8 cellular contexts compared by ENCODE assay signal in the genomic region with DNA sequence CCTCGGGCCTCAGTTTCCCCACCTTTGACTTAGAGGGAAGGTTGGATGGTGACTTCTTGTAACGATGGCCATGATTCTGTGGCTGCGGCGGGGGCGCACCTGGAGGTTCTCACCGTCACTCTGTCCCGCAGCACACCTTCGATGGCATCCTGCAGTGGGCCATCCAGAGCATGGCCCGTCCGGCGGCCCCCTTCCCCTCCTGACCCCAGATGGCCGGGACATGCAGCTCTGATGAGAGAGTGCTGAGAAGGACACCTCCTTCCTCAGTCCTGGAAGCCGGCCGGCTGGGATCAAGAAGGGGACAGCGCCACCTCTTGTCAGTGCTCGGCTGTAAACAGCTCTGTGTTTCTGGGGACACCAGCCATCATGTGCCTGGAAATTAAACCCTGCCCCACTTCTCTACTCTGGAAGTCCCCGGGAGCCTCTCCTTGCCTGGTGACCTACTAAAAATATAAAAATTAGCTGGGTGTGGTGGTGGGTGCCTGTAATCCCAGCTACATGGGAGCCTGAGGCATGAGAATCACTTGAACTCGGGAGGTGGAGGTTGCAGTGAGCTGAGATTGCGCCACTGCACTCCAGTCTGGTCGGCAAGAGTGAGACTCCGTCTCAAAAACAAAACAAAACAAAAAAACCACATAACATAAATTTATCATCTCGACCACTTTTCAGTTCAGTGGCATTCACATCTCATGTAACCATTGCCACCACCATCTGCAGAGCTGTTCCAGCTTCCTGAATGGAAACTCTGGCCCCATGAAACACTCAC. TPM values are rescaled to one million over a fixed set of nuclear protein-coding genes. Genes with fewer than 3 reads are reported as not detected.
DNase-seq lines count a peak whose midpoint lies in the region; ATAC-seq and TF ChIP-seq lines count a peak whose summit lies in the region.

No MANE protein-coding gene starts in this region.

- no peak overlapping the region for H3K4me3 ChIP-seq in WI38 (ENCODE audit: low read depth, low read length)

- in situ Hi-C loops in T47D (cut with HindIII; ENCODE audit: low pct_unique_long_range_greater_than_20kb, low sequenced_read_pairs) = no loop called here

- TF ChIP-seq CTCF in WI38 (IDR thresholded peaks at IDR 0.05; ENCODE audit: low read depth, low read length) = peak; percentile 73

- H3K4me3 Mint-ChIP-seq in immature natural killer cell = peak overlapping the region; percentile 10 to 70 (median 40)

- H3K9me3 Mint-ChIP-seq in immature natural killer cell = no peaks in the 10 kb centered on the region

- no peaks in the 10 kb centered on the region for H3K36me3 Mint-ChIP-seq in immature natural killer cell

- peaks cover 0 to 9% (median 6%) of the 10 kb centered on the region in 3 donors for H3K27me3 Mint-ChIP-seq in immature natural killer cell (ENCODE audit: low read depth in 3 of 3)

- DNase-seq in AG08395 (ENCODE audit: low spot score) (peak; percentile 95), NCI-H2227 (lab: John Stamatoyannopoulos, UW; ENCODE audit: unreplicated experiment) (peak; percentile 81), T47D (ENCODE audit: low read depth in 1 of 2, low spot score in 1 of 2) (peak; percentile 87 to 98), immature natural killer cell (peak; percentile 58 to 62 (median 59)), cortex of kidney (lab: John Stamatoyannopoulos, UW) (no peak)
- peak; percentile 50 to 60 for DNase-seq in stimulated activated CD4-positive, alpha-beta T cell treated with anti-CD3 and anti-CD28 coated beads, Interleukin-15, amount 100 ng/mL, for 1 hour (ENCODE audit: low read depth in 1 of 2, low spot score in 1 of 2)

- peak overlapping the region in 5 of 6 donors; percentile 15 to 76 (median 70) for H3K27ac Mint-ChIP-seq in immature natural killer cell

- H3K4me1 Mint-ChIP-seq in immature natural killer cell = peaks cover 28 to 32% of the 10 kb centered on the region in 2 donors

- ATAC-seq in GM21619 (IDR thresholded peaks at IDR 0.05; ENCODE audit: unreplicated experiment) = peak; percentile 27

RNA-seq across cellular contexts. Expression of gene PFKL, which starts 2.1 kb away (rescaled TPM):
- 10 to 100 TPM; 57.9 to 88.8 (median 84.6) TPM for polyA plus RNA-seq in immature natural killer cell

RNA-seq across cellular contexts. Expression of gene AIRE, which starts 12.0 kb away (rescaled TPM):
- polyA plus RNA-seq in immature natural killer cell = not detected

RNA-seq across cellular contexts. Expression of gene DNMT3L, which starts 36.0 kb away (rescaled TPM):
- not detected for polyA plus RNA-seq in immature natural killer cell

RNA-seq across cellular contexts. Expression of gene CFAP410, which starts 41.5 kb away (rescaled TPM):
- 10 to 100 TPM; 30.0 to 36.4 (median 31.6) TPM for polyA plus RNA-seq in immature natural killer cell

RNA-seq across cellular contexts. Expression of gene TRPM2, which starts 55.7 kb away (rescaled TPM):
- 10 to 100 TPM in 1 of 3 donors, 1 to 10 TPM in 2; 3.0 to 11.1 (median 4.4) TPM for polyA plus RNA-seq in immature natural killer cell
